In genomic region chr16:8727857-8728618, GRCh38 we compare ENCODE assay signal across 15 cellular contexts. TPM values are rescaled to one million over a fixed set of nuclear protein-coding genes. Genes with fewer than 3 reads are reported as not detected.
A peak's percentile ranks its signal among the peaks of the same experiment; 100 is the strongest.
DNase-seq lines count a peak whose midpoint lies in the region; ATAC-seq and TF ChIP-seq lines count a peak whose summit lies in the region.
"Had no signal": no experiment of that assay in that cellular context is flagged by ENCODE, and none has a peak within 500 bp of the region (broad histone marks: within the 10 kb centered on the region; RNA-seq: fewer than 3 reads in every experiment).

No MANE protein-coding gene starts in this region.

- peak; percentile 4 for DNase-seq in activated CD8-positive, alpha-beta T cell treated with anti-CD3 and anti-CD28 coated beads for 36 hours
- DNase-seq in activated CD8-positive, alpha-beta T cell treated with anti-CD3 and anti-CD28 coated beads, Interleukin-2, amount 10 ng/mL, durations not matched to agents 7 days and 5 days, result no peak
- DNase-seq in T-helper 17 cell (no peak), glutamatergic neuron (no peak), germinal center (ENCODE audit: low spot score) (no peak)
- DNase-seq in activated CD4-positive, CD25-positive, alpha-beta regulatory T cell treated with anti-CD3 and anti-CD28 coated beads, Interleukin-2, amount 50 U/mL, for 72 hours, result no peak
- DNase-seq: C1 segment of cervical spinal cord, KG1, NCI-H1694 treated with DMSO at 0.1 percent for 48 hours, NCI-H748 treated with DMSO at 0.1 percent for 48 hours, OCI-M1, SHP77 had no signal

- intact Hi-C loops in activated CD8-positive, alpha-beta T cell treated with anti-CD3 and anti-CD28 coated beads for 36 hours (cut with micrococcal nuclease), result no loop called here

- no peaks in the 10 kb centered on the region for H3K36me3 Mint-ChIP-seq in activated CD8-positive, alpha-beta T cell treated with anti-CD3 and anti-CD28 coated beads for 36 hours (ENCODE audit: low read depth)
- H3K36me3 Mint-ChIP-seq in activated CD8-positive, alpha-beta T cell treated with anti-CD3 and anti-CD28 coated beads, Interleukin-2, amount 10 ng/mL, durations not matched to agents 7 days and 5 days (ENCODE audit: low read depth), result no peaks in the 10 kb centered on the region
- H3K36me3 Mint-ChIP-seq in T-helper 17 cell (ENCODE audit: low read depth), result peaks cover 3% of the 10 kb centered on the region
- H3K36me3 Mint-ChIP-seq in glutamatergic neuron (ENCODE audit: unreplicated experiment), result peaks cover 5% of the 10 kb centered on the region

- POLR2A ChIA-PET in activated CD8-positive, alpha-beta T cell treated with anti-CD3 and anti-CD28 coated beads for 36 hours (lab: Charles Lee), result no interaction called here
- POLR2A ChIA-PET in activated CD8-positive, alpha-beta T cell treated with anti-CD3 and anti-CD28 coated beads, Interleukin-2, amount 10 ng/mL, durations not matched to agents 7 days and 5 days (lab: Charles Lee), result no interaction called here

- H3K9me3 ChIP-seq in T-helper 17 cell (ENCODE audit: control insufficient read depth, low read length, poor library complexity, severe bottlenecking), result no peaks in the 10 kb centered on the region
- H3K9me3 ChIP-seq: A549, HAP-1 had no signal

- TF ChIP-seq CTCF in activated CD8-positive, alpha-beta T cell treated with anti-CD3 and anti-CD28 coated beads for 36 hours (IDR thresholded peaks at IDR 0.05), result no peak
- no peak for TF ChIP-seq CTCF in glutamatergic neuron (IDR thresholded peaks at IDR 0.05; ENCODE audit: partially characterized antibody, unreplicated experiment)

- CTCF ChIA-PET in activated CD8-positive, alpha-beta T cell treated with anti-CD3 and anti-CD28 coated beads for 36 hours (lab: Charles Lee), result no interaction called here
- CTCF ChIA-PET in activated CD8-positive, alpha-beta T cell treated with anti-CD3 and anti-CD28 coated beads, Interleukin-2, amount 10 ng/mL, durations not matched to agents 7 days and 5 days (lab: Charles Lee), result no interaction called here

- no peaks in the 10 kb centered on the region for H3K9me3 Mint-ChIP-seq in activated CD8-positive, alpha-beta T cell treated with anti-CD3 and anti-CD28 coated beads for 36 hours
- H3K9me3 Mint-ChIP-seq in activated CD8-positive, alpha-beta T cell treated with anti-CD3 and anti-CD28 coated beads, Interleukin-2, amount 10 ng/mL, durations not matched to agents 7 days and 5 days (ENCODE audit: insufficient read depth), result no peaks in the 10 kb centered on the region
- peaks cover 9% of the 10 kb centered on the region for H3K9me3 Mint-ChIP-seq in glutamatergic neuron (ENCODE audit: unreplicated experiment)

- peak; percentile 24 for ATAC-seq in activated CD8-positive, alpha-beta T cell treated with anti-CD3 and anti-CD28 coated beads for 36 hours
- ATAC-seq in activated CD8-positive, alpha-beta T cell treated with anti-CD3 and anti-CD28 coated beads, Interleukin-2, amount 10 ng/mL, durations not matched to agents 7 days and 5 days, result no peak
- ATAC-seq in T-helper 17 cell (no peak), GM18861 (IDR thresholded peaks at IDR 0.05; ENCODE audit: unreplicated experiment) (no peak)
- ATAC-seq: A549 had no signal

- H3K4me1 Mint-ChIP-seq in activated CD8-positive, alpha-beta T cell treated with anti-CD3 and anti-CD28 coated beads for 36 hours (ENCODE audit: low read depth), result peaks cover 20% of the 10 kb centered on the region
- H3K4me1 Mint-ChIP-seq in activated CD8-positive, alpha-beta T cell treated with anti-CD3 and anti-CD28 coated beads, Interleukin-2, amount 10 ng/mL, durations not matched to agents 7 days and 5 days (ENCODE audit: low read depth), result peaks cover 4% of the 10 kb centered on the region
- H3K4me1 Mint-ChIP-seq in T-helper 17 cell (peaks cover 21% of the 10 kb centered on the region), glutamatergic neuron (ENCODE audit: low read depth, unreplicated experiment) (peaks cover 27% of the 10 kb centered on the region)

- no peak overlapping the region for H3K4me3 Mint-ChIP-seq in activated CD8-positive, alpha-beta T cell treated with anti-CD3 and anti-CD28 coated beads for 36 hours
- no peak overlapping the region for H3K4me3 Mint-ChIP-seq in activated CD8-positive, alpha-beta T cell treated with anti-CD3 and anti-CD28 coated beads, Interleukin-2, amount 10 ng/mL, durations not matched to agents 7 days and 5 days
- peak overlapping the region; percentile 36 for H3K4me3 Mint-ChIP-seq in T-helper 17 cell
- H3K4me3 Mint-ChIP-seq in glutamatergic neuron (ENCODE audit: unreplicated experiment), result no peak overlapping the region

- H3K27me3 Mint-ChIP-seq in activated CD8-positive, alpha-beta T cell treated with anti-CD3 and anti-CD28 coated beads for 36 hours, result no peaks in the 10 kb centered on the region
- no peaks in the 10 kb centered on the region for H3K27me3 Mint-ChIP-seq in activated CD8-positive, alpha-beta T cell treated with anti-CD3 and anti-CD28 coated beads, Interleukin-2, amount 10 ng/mL, durations not matched to agents 7 days and 5 days (ENCODE audit: low read depth)
- H3K27me3 Mint-ChIP-seq in T-helper 17 cell, result no peaks in the 10 kb centered on the region
- peaks cover 8% of the 10 kb centered on the region for H3K27me3 Mint-ChIP-seq in glutamatergic neuron (ENCODE audit: unreplicated experiment)

- peak overlapping the region; percentile 70 for H3K27ac Mint-ChIP-seq in activated CD8-positive, alpha-beta T cell treated with anti-CD3 and anti-CD28 coated beads for 36 hours
- no peak overlapping the region for H3K27ac Mint-ChIP-seq in activated CD8-positive, alpha-beta T cell treated with anti-CD3 and anti-CD28 coated beads, Interleukin-2, amount 10 ng/mL, durations not matched to agents 7 days and 5 days
- H3K27ac Mint-ChIP-seq in T-helper 17 cell (no peak overlapping the region), glutamatergic neuron (ENCODE audit: unreplicated experiment) (peak overlapping the region; percentile 48)

RNA-seq across cellular contexts. Expression of gene ABAT, which starts 53.6 kb away (rescaled TPM):
- 1 to 10 TPM; 5.1 TPM for total RNA-seq in activated CD8-positive, alpha-beta T cell treated with anti-CD3 and anti-CD28 coated beads for 36 hours
- 1 to 10 TPM; 2.9 to 3.0 TPM for total RNA-seq in activated CD8-positive, alpha-beta T cell treated with anti-CD3 and anti-CD28 coated beads, Interleukin-2, amount 10 ng/mL, durations not matched to agents 7 days and 5 days
- total RNA-seq in T-helper 17 cell (1 to 10 TPM; 8.7 to 9.5 TPM), glutamatergic neuron (ENCODE audit: unreplicated experiment) (70.9 TPM)

Comparison
In these comparisons a context has a peak if more than half of its experiments do, and no peak if none do; other contexts are left out.
1. H3K27ac Mint-ChIP-seq: peak in activated CD8-positive, alpha-beta T cell treated with anti-CD3 and anti-CD28 coated beads for 36 hours (single experiment) and glutamatergic neuron (single experiment); none in activated CD8-positive, alpha-beta T cell treated with anti-CD3 and anti-CD28 coated beads, Interleukin-2, amount 10 ng/mL, durations not matched to agents 7 days and 5 days (single experiment) and T-helper 17 cell (single experiment).